In genomic region chr5:56305001-56305400, GRCh38 we compare ENCODE assay signal across 23 cellular contexts.
"Had no signal": no experiment of that assay in that cellular context is flagged by ENCODE, and none has a peak within 500 bp of the region (broad histone marks: within the 10 kb centered on the region; RNA-seq: fewer than 3 reads in every experiment).

No MANE protein-coding gene starts in this region.

- H3K36me3 ChIP-seq: esophagus muscularis mucosa, heart left ventricle, left ventricle myocardium inferior, lower lobe of right lung, neural progenitor cell, pancreas, suprapubic skin, thyroid gland had no signal

- H3K4me1 Mint-ChIP-seq: neural progenitor cell had no signal

- H3K27me3 ChIP-seq: esophagus muscularis mucosa, heart left ventricle, neural progenitor cell, pancreas, suprapubic skin, thyroid gland had no signal

- H3K4me1 ChIP-seq: esophagus muscularis mucosa, lower lobe of right lung, neural progenitor cell, thyroid gland had no signal

- H2AFZ ChIP-seq: neural progenitor cell had no signal

- H3K27me3 Mint-ChIP-seq: memory B cell, type B pancreatic cell had no signal

- H3K9ac ChIP-seq: neural progenitor cell had no signal

- H3K27ac ChIP-seq: epithelial cell of prostate, esophagus muscularis mucosa, heart left ventricle, left ventricle myocardium inferior, lower lobe of right lung, neural progenitor cell, suprapubic skin, thyroid gland had no signal

- H3K9me3 Mint-ChIP-seq: natural killer cell treated with Interleukin-12 subunit alpha and Interleukin-12 subunit beta and Interleukin-15 and Interleukin-18, amount 100 ng/mL, for 72 hours had no signal

- H3K36me3 Mint-ChIP-seq: natural killer cell treated with Interleukin-12 subunit alpha and Interleukin-12 subunit beta and Interleukin-15 and Interleukin-18, amount 100 ng/mL, for 72 hours; neural progenitor cell; type B pancreatic cell had no signal

- DNase-seq: effector memory CD8-positive, alpha-beta T cell; heart left ventricle; kidney; left cardiac atrium; left ventricle myocardium inferior; lower lobe of right lung; midbrain; occipital lobe; pancreas; right cardiac atrium; small intestine; stimulated activated CD4-positive, alpha-beta T cell treated with anti-CD3 and anti-CD28 coated beads, Interleukin-2, amount 100 ng/mL, for 48 hours; stimulated activated naive CD8-positive, alpha-beta T cell treated with anti-CD3 and anti-CD28 coated beads, Interleukin-15, Interleukin-2, amounts not matched to agents 100 U/mL and 50 U/mL, for 24 hours; thyroid gland had no signal

- H3K4me3 ChIP-seq: esophagus muscularis mucosa, heart left ventricle, left ventricle myocardium inferior, lower lobe of right lung, neural progenitor cell, pancreas, suprapubic skin, thyroid gland had no signal

- H3K4me3 Mint-ChIP-seq: dendritic cell treated with granulocyte-macrophage colony-stimulating factor and Interleukin-4, amounts not matched to agents 40 ng/mL and 50 ng/mL, for 4 days; effector memory CD8-positive, alpha-beta T cell; memory B cell; natural killer cell treated with Interleukin-12 subunit alpha and Interleukin-12 subunit beta and Interleukin-15 and Interleukin-18, amount 100 ng/mL, for 72 hours; neural progenitor cell; type B pancreatic cell had no signal

- H3K9me3 ChIP-seq: pancreas, suprapubic skin, thyroid gland had no signal

- H3K4me2 ChIP-seq: neural progenitor cell had no signal

- ATAC-seq: effector memory CD8-positive, alpha-beta T cell; heart left ventricle; left cardiac atrium; lower lobe of right lung; natural killer cell treated with Interleukin-12 subunit alpha and Interleukin-12 subunit beta and Interleukin-15 and Interleukin-18, amount 100 ng/mL, for 72 hours; right cardiac atrium; stimulated activated naive CD8-positive, alpha-beta T cell treated with anti-CD3 and anti-CD28 coated beads, Interleukin-15, Interleukin-2, amounts not matched to agents 100 U/mL and 50 U/mL, for 24 hours had no signal

- H3K27ac Mint-ChIP-seq: dendritic cell treated with granulocyte-macrophage colony-stimulating factor and Interleukin-4, amounts not matched to agents 40 ng/mL and 50 ng/mL, for 4 days; effector memory CD8-positive, alpha-beta T cell; memory B cell; natural killer cell treated with Interleukin-12 subunit alpha and Interleukin-12 subunit beta and Interleukin-15 and Interleukin-18, amount 100 ng/mL, for 72 hours; neural progenitor cell; progenitor cell of endocrine pancreas; type B pancreatic cell had no signal
